In genomic region chrX:54695816-54696487, GRCh38 we compare ENCODE assay signal across 11 cellular contexts.
DNase-seq lines count a peak whose midpoint lies in the region; ATAC-seq and TF ChIP-seq lines count a peak whose summit lies in the region.
"Had no signal": no experiment of that assay in that cellular context is flagged by ENCODE, and none has a peak within 500 bp of the region (broad histone marks: within the 10 kb centered on the region; RNA-seq: fewer than 3 reads in every experiment).

No MANE protein-coding gene starts in this region.

- no peak overlapping the region for H3K9ac ChIP-seq in neuronal stem cell (ENCODE audit: low read depth, low read length, poor library complexity)

- H4K8ac ChIP-seq in neuronal stem cell (ENCODE audit: low read depth, low read length), result no peak overlapping the region

- H3K4ac ChIP-seq in neuronal stem cell (ENCODE audit: low read length), result no peak overlapping the region

- H3K27ac Mint-ChIP-seq in mesothelial cell of epicardium, result peak overlapping the region; percentile 59

- DNase-seq in mesothelial cell of epicardium (ENCODE audit: low spot score in 2 of 2, unreplicated experiment in 2 of 2), result no peak
- DNase-seq in neuronal stem cell (ENCODE audit: low spot score), result no peak
- DNase-seq in activated T-cell treated with anti-CD3 and anti-CD28 coated beads for 4 hours, result no peak
- DNase-seq in NCI-H748 (lab: John Stamatoyannopoulos, UW; ENCODE audit: unreplicated experiment), result no peak
- DNase-seq in AG20443 (ENCODE audit: low spot score), result no peak
- DNase-seq: activated effector memory CD4-positive, alpha-beta T cell treated with anti-CD3 and anti-CD28 coated beads, Interleukin-2, amount 50 U/mL, for 16 hours; SW 1271; upper lobe of right lung had no signal

- H3K4me1 Mint-ChIP-seq in mesothelial cell of epicardium, result peaks cover 16% of the 10 kb centered on the region

- no peaks in the 10 kb centered on the region for H3K9me3 ChIP-seq in neuronal stem cell (replicated peaks in 1 of 2; ENCODE audit: control insufficient read depth in 2 of 2, insufficient read depth in 1 of 2, low read depth in 1 of 2, low read length in 2 of 2)
- H3K9me3 ChIP-seq: upper lobe of right lung had no signal

- peak; percentile 83 for ATAC-seq in GM18873 (IDR thresholded peaks at IDR 0.05; ENCODE audit: low FRiP score, unreplicated experiment)
- peak; percentile 97 for ATAC-seq in HG02588 (IDR thresholded peaks at IDR 0.05; ENCODE audit: unreplicated experiment)
- ATAC-seq in HG03558 (IDR thresholded peaks at IDR 0.05; ENCODE audit: extremely low read depth, unreplicated experiment), result peak; percentile 94
- ATAC-seq: upper lobe of right lung had no signal

- H2AFZ ChIP-seq in neuronal stem cell (ENCODE audit: low read length), result no peak overlapping the region

- no peak overlapping the region for H2BK120ac ChIP-seq in neuronal stem cell (ENCODE audit: low read depth, low read length)

- no peak overlapping the region for H3K4me3 Mint-ChIP-seq in mesothelial cell of epicardium

- H3K27me3 Mint-ChIP-seq in mesothelial cell of epicardium (ENCODE audit: low read depth), result peaks cover 6% of the 10 kb centered on the region

- H3K36me3 ChIP-seq in neuronal stem cell (replicated peaks in 1 of 2; ENCODE audit: control insufficient read depth in 2 of 2, insufficient read depth in 2 of 2, low read length in 2 of 2), result no peaks in the 10 kb centered on the region
- H3K36me3 ChIP-seq: upper lobe of right lung had no signal

- no peaks in the 10 kb centered on the region for H3K4me1 ChIP-seq in neuronal stem cell (ENCODE audit: control insufficient read depth in 2 of 2, insufficient read depth in 1 of 2, low read depth in 1 of 2, low read length in 2 of 2)
- H3K4me1 ChIP-seq: upper lobe of right lung had no signal

- no peak overlapping the region for H4K91ac ChIP-seq in neuronal stem cell (ENCODE audit: low read depth, low read length, poor library complexity)

- no peak overlapping the region for H3K14ac ChIP-seq in neuronal stem cell (ENCODE audit: low read length)

- H3K27me3 ChIP-seq in neuronal stem cell (ENCODE audit: control insufficient read depth in 3 of 3, insufficient read depth in 3 of 3, low read depth in 1 of 3, low read length in 3 of 3), result no peaks in the 10 kb centered on the region
- H3K27me3 ChIP-seq: upper lobe of right lung had no signal

- no peak overlapping the region for H3K18ac ChIP-seq in neuronal stem cell (ENCODE audit: low read length)

- no peak overlapping the region for H2BK5ac ChIP-seq in neuronal stem cell (ENCODE audit: low read length)

- no peak for TF ChIP-seq CTCF in mesothelial cell of epicardium (IDR thresholded peaks at IDR 0.05; ENCODE audit: unreplicated experiment)

- H3K36me3 Mint-ChIP-seq in mesothelial cell of epicardium, result no peaks in the 10 kb centered on the region

- H3K9me3 Mint-ChIP-seq in mesothelial cell of epicardium, result peaks cover 26% of the 10 kb centered on the region

- no peak overlapping the region for H2AK5ac ChIP-seq in neuronal stem cell (ENCODE audit: low read depth, low read length)

- H3K27ac ChIP-seq in neuronal stem cell (replicated peaks; ENCODE audit: low read length), result no peak overlapping the region
- H3K27ac ChIP-seq: upper lobe of right lung had no signal

- H3K23ac ChIP-seq in neuronal stem cell (ENCODE audit: low read depth, low read length, poor library complexity), result no peak overlapping the region

- H3K79me1 ChIP-seq in neuronal stem cell (ENCODE audit: low read depth, low read length), result no peaks in the 10 kb centered on the region

- H3K4me2 ChIP-seq in neuronal stem cell (ENCODE audit: insufficient read depth, low read length, poor library complexity, severe bottlenecking), result no peak overlapping the region

- no peak overlapping the region for H2BK15ac ChIP-seq in neuronal stem cell (ENCODE audit: low read length)

- H3K4me3 ChIP-seq in neuronal stem cell (ENCODE audit: low read length in 2 of 2), result no peak overlapping the region
- H3K4me3 ChIP-seq: upper lobe of right lung had no signal

- no peak overlapping the region for H2BK12ac ChIP-seq in neuronal stem cell (ENCODE audit: low read length)

- WGBS in neuronal stem cell (ENCODE audit: extremely low coverage in 2 of 2, insufficient read length in 2 of 2, insufficient replicate concordance in 1 of 2), 2 donors, result no CpG with 5 or more reads among the region's 6 CpGs
